Comparison of ENCODE assay signal across 1 cellular context in the genomic region with DNA sequence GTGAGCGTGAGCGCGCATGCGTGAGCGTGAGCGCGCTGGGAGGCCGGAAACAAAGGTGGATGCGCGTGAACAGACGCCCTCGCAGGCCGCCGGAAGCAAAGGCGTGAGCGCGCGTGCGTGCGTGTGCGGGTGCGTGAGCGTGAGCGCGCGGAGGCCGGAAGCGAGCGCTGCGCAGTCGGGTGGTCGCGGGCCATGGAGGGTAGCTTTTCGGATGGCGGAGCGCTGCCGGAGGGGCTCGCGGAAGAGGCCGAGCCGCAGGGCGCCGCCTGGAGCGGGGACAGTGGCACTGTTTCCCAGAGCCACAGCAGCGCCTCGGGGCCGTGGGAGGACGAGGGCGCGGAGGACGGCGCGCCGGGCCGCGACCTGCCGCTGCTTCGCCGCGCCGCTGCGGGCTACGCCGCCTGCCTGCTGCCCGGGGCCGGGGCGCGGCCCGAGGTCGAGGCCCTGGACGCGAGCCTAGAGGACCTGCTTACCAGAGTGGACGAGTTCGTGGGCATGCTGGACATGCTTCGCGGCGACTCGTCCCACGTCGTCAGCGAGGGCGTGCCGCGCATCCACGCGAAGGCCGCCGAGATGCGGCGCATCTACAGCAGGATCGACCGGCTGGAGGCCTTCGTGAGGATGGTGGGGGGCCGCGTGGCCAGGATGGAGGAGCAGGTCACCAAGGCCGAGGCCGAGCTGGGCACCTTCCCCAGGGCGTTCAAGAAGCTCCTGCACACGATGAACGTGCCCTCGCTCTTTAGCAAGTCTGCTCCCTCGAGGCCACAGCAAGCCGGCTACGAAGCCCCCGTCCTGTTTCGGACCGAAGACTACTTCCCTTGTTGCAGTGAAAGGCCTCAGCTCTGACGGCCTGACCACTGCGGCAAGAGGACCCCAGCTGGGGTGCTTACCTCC.
TF ChIP-seq lines count a peak whose summit lies in the region.

Gene BLOC1S4 (plus strand): TSS at position 157 of the 894 bp plus-strand sequence. CDS start 36 bp downstream, at position 193.

TF ChIP-seq in HepG2, 621 proteins besides CTCF, POLR2A, EP300 and RAD21 (continued from another document and continues in another):
- TF ChIP-seq ZNF770 (CRISPR knock-in tag; IDR thresholded peaks at IDR 0.05) (0 out of 2 replicates have a peak, but pooled peaks have one; percentile 40), CEBPB (IDR thresholded peaks at IDR 0.05; ENCODE audit: borderline replicate concordance, low read depth, low read length) (no peak), HDAC1 (CRISPR knock-in tag; IDR thresholded peaks at IDR 0.05) (peak; percentile 91), GPBP1L1 (CRISPR knock-in tag; IDR thresholded peaks at IDR 0.05) (no peak), HCFC1 (IDR thresholded peaks at IDR 0.05; ENCODE audit: low read depth, low read length) (peak; percentile 32; the same call in 1 of the 2 replicates), KLF13 (CRISPR knock-in tag; IDR thresholded peaks at IDR 0.05) (no peak), ZNF704 (CRISPR knock-in tag; IDR thresholded peaks at IDR 0.05; ENCODE audit: borderline replicate concordance) (0 out of 2 replicates have a peak, but pooled peaks have one; percentile 52), ZNF232 (CRISPR knock-in tag; IDR thresholded peaks at IDR 0.05; ENCODE audit: borderline replicate concordance) (no peak), TFDP1 (CRISPR knock-in tag; IDR thresholded peaks at IDR 0.05; ENCODE audit: borderline replicate concordance) (0 out of 2 replicates have a peak, but pooled peaks have one; percentile 25), ZFP91 (CRISPR knock-in tag; IDR thresholded peaks at IDR 0.05; ENCODE audit: borderline replicate concordance) (peak; percentile 73), RCOR2 (CRISPR knock-in tag; IDR thresholded peaks at IDR 0.05) (0 out of 2 replicates have a peak, but pooled peaks have one; percentile 33), MAFF (IDR thresholded peaks at IDR 0.05; ENCODE audit: low read depth, low read length) (no peak), GPN1 (CRISPR knock-in tag; IDR thresholded peaks at IDR 0.05; ENCODE audit: borderline replicate concordance) (peak; percentile 73; the same call in 1 of the 2 replicates), ZMYM4 (CRISPR knock-in tag; IDR thresholded peaks at IDR 0.05) (peak; percentile 14), TRIM22 (IDR thresholded peaks at IDR 0.05) (no peak), ZNF441 (CRISPR knock-in tag; IDR thresholded peaks at IDR 0.05; ENCODE audit: borderline replicate concordance) (peak; percentile 74; the same call in 1 of the 2 replicates), ZNF570 (CRISPR knock-in tag; IDR thresholded peaks at IDR 0.05; ENCODE audit: borderline replicate concordance) (no peak), FOXP1 (IDR thresholded peaks at IDR 0.05) (no peak), FOXP1 (CRISPR knock-in tag; IDR thresholded peaks at IDR 0.05) (no peak), TRIM24 (CRISPR knock-in tag; IDR thresholded peaks at IDR 0.05) (no peak), MED8 (CRISPR knock-in tag; IDR thresholded peaks at IDR 0.05; ENCODE audit: insufficient replicate concordance) (no peak), TFE3 (CRISPR knock-in tag; IDR thresholded peaks at IDR 0.05) (no peak; the same call in 1 of the 2 replicates), SKIL (CRISPR knock-in tag; IDR thresholded peaks at IDR 0.05; ENCODE audit: borderline replicate concordance) (no peak), SOX5 (CRISPR knock-in tag; IDR thresholded peaks at IDR 0.05; ENCODE audit: borderline replicate concordance) (peak; percentile 27; the same call in 1 of the 2 replicates), NFKBIZ (CRISPR knock-in tag; IDR thresholded peaks at IDR 0.05) (no peak), ZFY (CRISPR knock-in tag; IDR thresholded peaks at IDR 0.05) (peak; percentile 90), TBX3 (IDR thresholded peaks at IDR 0.05; ENCODE audit: borderline replicate concordance) (peak; percentile 47)
- TF ChIP-seq, protein P1, sequence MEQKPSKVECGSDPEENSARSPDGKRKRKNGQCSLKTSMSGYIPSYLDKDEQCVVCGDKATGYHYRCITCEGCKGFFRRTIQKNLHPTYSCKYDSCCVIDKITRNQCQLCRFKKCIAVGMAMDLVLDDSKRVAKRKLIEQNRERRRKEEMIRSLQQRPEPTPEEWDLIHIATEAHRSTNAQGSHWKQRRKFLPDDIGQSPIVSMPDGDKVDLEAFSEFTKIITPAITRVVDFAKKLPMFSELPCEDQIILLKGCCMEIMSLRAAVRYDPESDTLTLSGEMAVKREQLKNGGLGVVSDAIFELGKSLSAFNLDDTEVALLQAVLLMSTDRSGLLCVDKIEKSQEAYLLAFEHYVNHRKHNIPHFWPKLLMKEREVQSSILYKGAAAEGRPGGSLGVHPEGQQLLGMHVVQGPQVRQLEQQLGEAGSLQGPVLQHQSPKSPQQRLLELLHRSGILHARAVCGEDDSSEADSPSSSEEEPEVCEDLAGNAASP (CRISPR knock-in tag; IDR thresholded peaks at IDR 0.05; ENCODE audit: borderline replicate concordance), result no peak; the same call in none of the 2 replicates
- TF ChIP-seq, protein P2, sequence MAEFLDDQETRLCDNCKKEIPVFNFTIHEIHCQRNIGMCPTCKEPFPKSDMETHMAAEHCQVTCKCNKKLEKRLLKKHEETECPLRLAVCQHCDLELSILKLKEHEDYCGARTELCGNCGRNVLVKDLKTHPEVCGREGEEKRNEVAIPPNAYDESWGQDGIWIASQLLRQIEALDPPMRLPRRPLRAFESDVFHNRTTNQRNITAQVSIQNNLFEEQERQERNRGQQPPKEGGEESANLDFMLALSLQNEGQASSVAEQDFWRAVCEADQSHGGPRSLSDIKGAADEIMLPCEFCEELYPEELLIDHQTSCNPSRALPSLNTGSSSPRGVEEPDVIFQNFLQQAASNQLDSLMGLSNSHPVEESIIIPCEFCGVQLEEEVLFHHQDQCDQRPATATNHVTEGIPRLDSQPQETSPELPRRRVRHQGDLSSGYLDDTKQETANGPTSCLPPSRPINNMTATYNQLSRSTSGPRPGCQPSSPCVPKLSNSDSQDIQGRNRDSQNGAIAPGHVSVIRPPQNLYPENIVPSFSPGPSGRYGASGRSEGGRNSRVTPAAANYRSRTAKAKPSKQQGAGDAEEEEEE (CRISPR knock-in tag; IDR thresholded peaks at IDR 0.05; ENCODE audit: borderline replicate concordance), result no peak
